In genomic region chr1:89630046-89630445, GRCh38 we compare ENCODE assay signal across 15 cellular contexts. TPM values are rescaled to one million over a fixed set of nuclear protein-coding genes. Genes with fewer than 3 reads are reported as not detected.
A peak's percentile ranks its signal among the peaks of the same experiment; 100 is the strongest.
DNase-seq lines count a peak whose midpoint lies in the region; ATAC-seq and TF ChIP-seq lines count a peak whose summit lies in the region.
"Had no signal": no experiment of that assay in that cellular context is flagged by ENCODE, and none has a peak within 500 bp of the region (broad histone marks: within the 10 kb centered on the region; RNA-seq: fewer than 3 reads in every experiment).

No MANE protein-coding gene starts in this region.

- intact Hi-C loops in dorsolateral prefrontal cortex (cut with DNase I): loop anchor here (5.0 to 10.0 kb wide), 3 partner anchors 33 to 365 kb away; partner anchors contain the start of genes ZNF326 (in 2 of the 2) and LRRC8B (in 1 of the 2)

- H3K4me3 Mint-ChIP-seq in CD8-positive, alpha-beta memory T cell: peak overlapping the region; percentile 0 to 96 (median 50)
- H3K4me3 Mint-ChIP-seq in T-cell: peak overlapping the region in 2 of 3 donors; percentile 48 to 96

- H3K9me3 Mint-ChIP-seq in CD8-positive, alpha-beta memory T cell: peaks cover 0 to 3% (median 0%) of the 10 kb centered on the region in 5 donors
- no peaks in the 10 kb centered on the region for H3K9me3 Mint-ChIP-seq in T-cell

- TF ChIP-seq CTCF in dorsolateral prefrontal cortex (IDR thresholded peaks at IDR 0.05 in 54 of 56, conservative IDR thresholded peaks at IDR 0.05 in 2 of 56; ENCODE audit: low read depth in 1 of 56, partially characterized antibody in 56 of 56): no peak

- H3K4me1 Mint-ChIP-seq in CD8-positive, alpha-beta memory T cell: peaks cover 62 to 79% (median 77%) of the 10 kb centered on the region in 3 donors
- peaks cover 73 to 81% (median 76%) of the 10 kb centered on the region in 3 donors for H3K4me1 Mint-ChIP-seq in T-cell

- no peaks in the 10 kb centered on the region for H3K27me3 ChIP-seq in BLaER1
- no peaks in the 10 kb centered on the region for H3K27me3 ChIP-seq in CD8-positive, alpha-beta memory T cell (ENCODE audit: insufficient read depth, low read length, poor library complexity, severe bottlenecking)
- H3K27me3 ChIP-seq in dorsolateral prefrontal cortex: no peaks in the 10 kb centered on the region
- H3K27me3 ChIP-seq: gastroesophageal sphincter, stomach had no signal

- ATAC-seq in T-cell (replicated peaks in 1 of 4) (no peak), GM19351 (IDR thresholded peaks at IDR 0.05; ENCODE audit: unreplicated experiment) (no peak), GM19467 (IDR thresholded peaks at IDR 0.05; ENCODE audit: unreplicated experiment) (no peak)
- ATAC-seq: gastroesophageal sphincter, Panc1, psoas muscle had no signal

- H3K9ac ChIP-seq in BLaER1: no peak overlapping the region

- H3K27ac Mint-ChIP-seq in CD8-positive, alpha-beta memory T cell: peak overlapping the region in 7 of 8 donors; percentile 45 to 97 (median 81)
- H3K27ac Mint-ChIP-seq in T-cell: peak overlapping the region; percentile 81 to 97

- H4K20me1 ChIP-seq in BLaER1: no peaks in the 10 kb centered on the region

- H3K36me3 ChIP-seq in BLaER1: peaks cover 20% of the 10 kb centered on the region
- no peaks in the 10 kb centered on the region for H3K36me3 ChIP-seq in CD8-positive, alpha-beta memory T cell (ENCODE audit: insufficient read depth, low read length)
- H3K36me3 ChIP-seq: gastroesophageal sphincter, stomach had no signal

- H3K9me3 ChIP-seq in BLaER1: no peaks in the 10 kb centered on the region
- H3K9me3 ChIP-seq in CD8-positive, alpha-beta memory T cell (ENCODE audit: low read length): no peaks in the 10 kb centered on the region
- H3K9me3 ChIP-seq: gastroesophageal sphincter, psoas muscle, stomach had no signal

- H3K4me1 ChIP-seq in BLaER1: peaks cover 32% of the 10 kb centered on the region
- H3K4me1 ChIP-seq in CD8-positive, alpha-beta memory T cell (ENCODE audit: insufficient read depth, low read length): peaks cover 63% of the 10 kb centered on the region
- H3K4me1 ChIP-seq: psoas muscle had no signal

- H3K4me2 ChIP-seq in BLaER1: peak overlapping the region; percentile 94; the same call in 1 of the 2 replicates

- H3K27ac ChIP-seq in BLaER1: no peak overlapping the region
- H3K27ac ChIP-seq in CD8-positive, alpha-beta memory T cell (ENCODE audit: low read depth, low read length): no peak overlapping the region
- peak overlapping the region in 49 of 59 donors; percentile 3 to 99 (median 98) for H3K27ac ChIP-seq in dorsolateral prefrontal cortex
- H3K27ac ChIP-seq: gastroesophageal sphincter, psoas muscle, stomach had no signal

- POLR2A ChIA-PET in CD8-positive, alpha-beta memory T cell (lab: Charles Lee): interaction anchor here (0.7 to 6.7 kb wide), 3 partner anchors 10 to 106 kb away, joined by 4 to 90 read pairs (median 7); partner anchors contain the start of gene LRRC8B
- POLR2A ChIA-PET in T-cell (lab: Charles Lee): interaction anchor here (0.5 to 1.5 kb wide), 7 partner anchors 11 to 364 kb away, joined by 3 to 6 read pairs (median 5); no protein-coding TSS in a partner anchor

- DNase-seq in CD8-positive, alpha-beta memory T cell: peak in 1 of 5 donors; percentile 7
- no peak for DNase-seq in T-cell
- no peak for DNase-seq in dorsolateral prefrontal cortex
- DNase-seq in retina: no peak
- DNase-seq: cerebellar nuclear complex; DMS153; NCI-H2029; psoas muscle; stimulated activated CD4-positive, alpha-beta T cell treated with anti-CD3 and anti-CD28 coated beads, Interleukin-12 subunit alpha, Interleukin-12 subunit beta, amount 100 ng/mL, for 4 hours; stomach had no signal

- H3K27me3 Mint-ChIP-seq in CD8-positive, alpha-beta memory T cell: peaks cover 0 to 3% of the 10 kb centered on the region in 2 donors
- H3K27me3 Mint-ChIP-seq in T-cell: no peaks in the 10 kb centered on the region

- CTCF ChIA-PET in CD8-positive, alpha-beta memory T cell (lab: Charles Lee): interaction anchor here (1.1 to 21.0 kb wide), 8 partner anchors 10 to 355 kb away, joined by 3 to 403 read pairs (median 7); no protein-coding TSS in a partner anchor
- CTCF ChIA-PET in T-cell (lab: Charles Lee): interaction anchor here (0.8 to 4.8 kb wide), 15 partner anchors 10 to 136 kb away, joined by 3 to 45 read pairs (median 5); partner anchors contain the start of gene LRRC8B (in 1 of the 2)

- no peak overlapping the region for H3K4me3 ChIP-seq in BLaER1
- no peak overlapping the region for H3K4me3 ChIP-seq in CD8-positive, alpha-beta memory T cell (ENCODE audit: low read length)
- H3K4me3 ChIP-seq in dorsolateral prefrontal cortex: no peak overlapping the region
- H3K4me3 ChIP-seq: gastroesophageal sphincter, psoas muscle, stomach had no signal

- peaks cover 0 to 19% (median 4%) of the 10 kb centered on the region in 3 donors for H3K36me3 Mint-ChIP-seq in CD8-positive, alpha-beta memory T cell
- H3K36me3 Mint-ChIP-seq in T-cell: peaks cover 9% of the 10 kb centered on the region

RNA-seq across cellular contexts. Expression of gene LRRC8C, which starts 2.9 kb away (rescaled TPM):
- total RNA-seq in CD8-positive, alpha-beta memory T cell: 10 to 100 TPM; 61.4 to 63.5 TPM
- 19.7 TPM for polyA plus RNA-seq in CD8-positive, alpha-beta memory T cell
- total RNA-seq in T-cell: 10 to 100 TPM; 33.4 to 48.4 (median 41.9) TPM
- 10 to 100 TPM; 10.3 to 21.7 (median 16.1) TPM for total RNA-seq in dorsolateral prefrontal cortex

Comparison
In these comparisons a context has a peak if more than half of its experiments do, and no peak if none do; other contexts are left out.
1. H3K27ac ChIP-seq: peak in dorsolateral prefrontal cortex (49 of 59); none in BLaER1 (single experiment) and CD8-positive, alpha-beta memory T cell (single experiment).